8 cellular contexts compared by ENCODE assay signal in genomic region chr2:232761301-232761907, GRCh38. TPM values are rescaled to one million over a fixed set of nuclear protein-coding genes. Genes with fewer than 3 reads are reported as not detected.
DNase-seq lines count a peak whose midpoint lies in the region; ATAC-seq, FAIRE-seq and TF ChIP-seq lines count a peak whose summit lies in the region.

No MANE protein-coding gene starts in this region.

- no peak overlapping the region for H2AFZ ChIP-seq in OCI-LY1 (ENCODE audit: low read length)
- H2AFZ ChIP-seq in GM12878 (ENCODE audit: control insufficient read depth, low read depth, low read length) = no peak overlapping the region

- FAIRE-seq in GM12878 (lab: Jason Lieb, UNC) = no peak

- H3K9ac ChIP-seq in OCI-LY1 (ENCODE audit: low read length) = no peak overlapping the region
- no peak overlapping the region for H3K9ac ChIP-seq in GM12878 (ENCODE audit: control insufficient read depth, insufficient read depth, low read length)

- H3K9me3 Mint-ChIP-seq in mesothelial cell of epicardium = no peaks in the 10 kb centered on the region

- H3K4me3 ChIP-seq in OCI-LY1 (ENCODE audit: low read depth, low read length, poor library complexity, severe bottlenecking) = no peak overlapping the region
- H3K4me3 ChIP-seq in GM12878 = no peak overlapping the region
- H3K4me3 ChIP-seq in right lobe of liver = no peak overlapping the region

- H3K79me2 ChIP-seq in OCI-LY1 (ENCODE audit: insufficient read depth, low read length) = no peaks in the 10 kb centered on the region
- H3K79me2 ChIP-seq in GM12878 (ENCODE audit: control insufficient read depth, insufficient read depth, low read length) = no peaks in the 10 kb centered on the region

- peak; percentile 65 for TF ChIP-seq RAD21 in GM12878 (IDR thresholded peaks at IDR 0.05; ENCODE audit: insufficient read depth, low read depth, low read length)

- no peak for TF ChIP-seq EP300 in GM12878 (IDR thresholded peaks at IDR 0.05; ENCODE audit: borderline replicate concordance in 1 of 2, control insufficient read depth in 1 of 2, low read depth in 2 of 2, low read length in 2 of 2)

- TF ChIP-seq CTCF in OCI-LY1 (IDR thresholded peaks at IDR 0.05; ENCODE audit: low read length) (peak; percentile 75), GM12878 (IDR thresholded peaks at IDR 0.05 in 2 of 3, conservative IDR thresholded peaks at IDR 0.05 in 1 of 3; ENCODE audit: control insufficient read depth in 2 of 3, extremely low read depth in 1 of 3, insufficient read depth in 1 of 3, low read depth in 3 of 3, low read length in 3 of 3) (peak; percentile 51 to 73 (median 56); a peak in 5 of 6 replicates), right lobe of liver (IDR thresholded peaks at IDR 0.05) (peak; percentile 36 to 53 (median 44)), mesothelial cell of epicardium (IDR thresholded peaks at IDR 0.05; ENCODE audit: unreplicated experiment) (no peak)

- BruUV-seq in GM12878 (replicated peaks; lab: Mats Ljungman, UMichigan) = no TSS peak

- intact Hi-C loops in GM12878 (cut with micrococcal nuclease; ENCODE audit: unreplicated experiment) = loop anchor here (5.0 to 10.0 kb wide), 2 partner anchors 266 to 493 kb away; partner anchors contain the start of gene ATG16L1
- intact Hi-C loops in right lobe of liver (cut with DNase I) = no loop called here

- in situ Hi-C loops in GM12878 (cut with MboI) = no loop called here

- no peaks in the 10 kb centered on the region for H3K4me1 Mint-ChIP-seq in mesothelial cell of epicardium

- H4K20me1 ChIP-seq in OCI-LY1 (ENCODE audit: insufficient read depth, low read length) (no peaks in the 10 kb centered on the region), GM12878 (ENCODE audit: control insufficient read depth, insufficient read depth) (no peaks in the 10 kb centered on the region)

- RAD21 ChIA-PET in GM12878 (lab: Charles Lee; ENCODE audit: unreplicated experiment) = interaction anchor here (0.7 to 1.2 kb wide), 3 partner anchors 15 to 56 kb away, joined by 3 read pairs; partner anchors contain the start of gene KCNJ13

- H3K36me3 Mint-ChIP-seq in mesothelial cell of epicardium = peaks cover 17% of the 10 kb centered on the region

- POLR2A ChIA-PET in GM12878 (lab: Charles Lee) = interaction anchor here (0.6 kb wide), 1 partner anchor 20 kb away, joined by 3 read pairs; no protein-coding TSS in a partner anchor

- CTCF ChIA-PET in GM12878 (lab: Yijun Ruan, JAX) = interaction anchor here (0.6 to 1.9 kb wide), 8 partner anchors 11 to 293 kb away, joined by 3 to 13 read pairs (median 3); no protein-coding TSS in a partner anchor

- no peaks in the 10 kb centered on the region for H3K4me1 ChIP-seq in OCI-LY1 (ENCODE audit: insufficient read depth, low read length, severe bottlenecking)
- peaks cover under 1% of the 10 kb centered on the region; the same call in 1 of the 2 replicates for H3K4me1 ChIP-seq in GM12878 (ENCODE audit: control insufficient read depth, insufficient read depth, low read length)
- H3K4me1 ChIP-seq in right lobe of liver = peaks cover 0 to 3% (median 0%) of the 10 kb centered on the region in 4 donors

- H3K9me2 ChIP-seq in OCI-LY1 (ENCODE audit: low read depth, low read length) = no peaks in the 10 kb centered on the region

- DNase-seq in CD1c-positive myeloid dendritic cell (ENCODE audit: extremely low spot score) (peak; percentile 35), GM19238 (ENCODE audit: insufficient read length, low spot score) (peak; percentile 9), GM12878 (ENCODE audit: low read depth, low spot score) (no peak), right lobe of liver (no peak), mesothelial cell of epicardium (ENCODE audit: low spot score in 2 of 2, unreplicated experiment in 2 of 2) (no peak), NOMO-1 (lab: John Stamatoyannopoulos, UW; ENCODE audit: unreplicated experiment in 2 of 2) (no peak)

- no peaks in the 10 kb centered on the region for H3F3A ChIP-seq in OCI-LY1 (ENCODE audit: insufficient read depth, low read length)

- ATAC-seq in GM12878 (peak; percentile 68), right lobe of liver (peak; percentile 31 to 66 (median 49)), GM19035 (IDR thresholded peaks at IDR 0.05; ENCODE audit: unreplicated experiment) (no peak)

- H3K4me3 Mint-ChIP-seq in mesothelial cell of epicardium = no peak overlapping the region

- H3K27me3 Mint-ChIP-seq in mesothelial cell of epicardium (ENCODE audit: low read depth) = no peaks in the 10 kb centered on the region

- no peak overlapping the region for H3K27ac Mint-ChIP-seq in mesothelial cell of epicardium

- no peaks in the 10 kb centered on the region for H3K27me3 ChIP-seq in OCI-LY1 (ENCODE audit: insufficient read depth, low read length)
- no peaks in the 10 kb centered on the region for H3K27me3 ChIP-seq in GM12878 (replicated peaks in 1 of 2; ENCODE audit: control insufficient read depth in 2 of 2, insufficient read depth in 2 of 2, low read length in 1 of 2)
- no peaks in the 10 kb centered on the region for H3K27me3 ChIP-seq in right lobe of liver

- H3K4me2 ChIP-seq in OCI-LY1 (ENCODE audit: low read length) = no peak overlapping the region
- H3K4me2 ChIP-seq in GM12878 (ENCODE audit: control insufficient read depth, insufficient read depth) = no peak overlapping the region

- WGBS in GM12878 (ENCODE audit: insufficient coverage, insufficient replicate concordance, low lambda C conversion rate, missing lambda C conversion rate) = 27% methylated on average over 3 of the region's 3 CpGs
- 59% methylated on average over 3 of the region's 3 CpGs for WGBS in right lobe of liver (ENCODE audit: insufficient coverage, low coverage, low lambda C conversion rate, missing lambda C conversion rate)

- no peaks in the 10 kb centered on the region for H3K9me3 ChIP-seq in OCI-LY1 (ENCODE audit: low read length)
- H3K9me3 ChIP-seq in GM12878 (replicated peaks; ENCODE audit: control insufficient read depth, insufficient read depth, low read length) = no peaks in the 10 kb centered on the region
- no peaks in the 10 kb centered on the region for H3K9me3 ChIP-seq in right lobe of liver

- TF ChIP-seq POLR2A in GM12878 (IDR thresholded peaks at IDR 0.05; ENCODE audit: low read depth, low read length) (no peak), right lobe of liver (IDR thresholded peaks at IDR 0.05) (no peak)

- H3K27ac ChIP-seq in OCI-LY1 (ENCODE audit: low read depth, low read length, poor library complexity, severe bottlenecking) = no peak overlapping the region
- H3K27ac ChIP-seq in GM12878 (ENCODE audit: control insufficient read depth, insufficient read depth) = no peak overlapping the region
- H3K27ac ChIP-seq in right lobe of liver = no peak overlapping the region

- SMC1A ChIA-PET in GM12878 (lab: Charles Lee; ENCODE audit: uncharacterized antibody, unreplicated experiment) = interaction anchor here (0.7 to 2.7 kb wide), 2 partner anchors 14 to 1304 kb away, joined by 3 to 10 read pairs; partner anchors contain the start of gene KCNJ13

- H3K36me3 ChIP-seq in OCI-LY1 (ENCODE audit: insufficient read depth, low read length) (peaks cover 47% of the 10 kb centered on the region), GM12878 (ENCODE audit: control insufficient read depth in 2 of 2, insufficient read depth in 2 of 2, low read length in 1 of 2) (peaks cover 8 to 19% of the 10 kb centered on the region in 2 experiments; a peak in 3 of 4 replicates), right lobe of liver (peaks cover 0 to 70% (median 25%) of the 10 kb centered on the region in 4 donors)

TF ChIP-seq in GM12878, 131 proteins besides CTCF, POLR2A, EP300 and RAD21 (continues in another document):
- no peak for TF ChIP-seq ZBTB4 (CRISPR knock-in tag; IDR thresholded peaks at IDR 0.05)
- peak; percentile 40; the same call in 1 of the 2 replicates for TF ChIP-seq SMC3 (IDR thresholded peaks at IDR 0.05; ENCODE audit: borderline replicate concordance, low read length)
- TF ChIP-seq SUPT20H (IDR thresholded peaks at IDR 0.05; ENCODE audit: borderline replicate concordance, control insufficient read depth, low read depth, low read length) = no peak

RNA-seq across cellular contexts. Expression of gene KCNJ13, which starts 15.0 kb away (rescaled TPM):
- total RNA-seq in GM12878 (2013; cell fraction: nucleolus; rRNA removed) = not detected in 2 replicates
- not detected in 2 replicates for total RNA-seq in GM12878 (2014; rRNA removed)
- not detected in 2 replicates for total RNA-seq in GM12878 (2014; rRNA removed; fragmentation: Illumina TruSeq; extraction: Trizol)
- not detected in 2 replicates for total RNA-seq in GM12878 (2021)
- polyA plus RNA-seq in GM12878 (2011; ENCODE audit: low read depth) = 0.98 TPM
- not detected in 2 replicates for polyA plus RNA-seq in GM12878 (2011; rRNA removed)
- polyA plus RNA-seq in GM12878 (2011; cell fraction: cytosol; rRNA removed) = not detected in 2 replicates
- polyA plus RNA-seq in GM12878 (2011; cell fraction: nucleus; rRNA removed) = not detected in 2 replicates
- polyA plus RNA-seq in GM12878 (2012) = 0.05 and 0.11 TPM in 2 replicates
- not detected in 2 replicates for polyA plus RNA-seq in GM12878 (2014; fragmentation: Illumina TruSeq; extraction: Trizol)
- under 1 TPM in 1 of 2 experiments, not detected in 1; 0.24 TPM for polyA plus RNA-seq in GM12878 (2014; fragmentation: Nextera tagmentation; extraction: Ambion mirVana)
- polyA plus RNA-seq in GM12878 (2014; rRNA removed) = not detected in 2 replicates
- under 1 TPM; 0.29 to 0.68 TPM for polyA plus RNA-seq in GM12878 (2016; fragmentation: Nextera tagmentation; extraction: Ambion mirVana)
- not detected in 2 replicates for polyA minus RNA-seq in GM12878 (2011; rRNA and poly(A)+ RNA removed)
- polyA minus RNA-seq in GM12878 (2011; cell fraction: cytosol; rRNA and poly(A)+ RNA removed) = not detected in 2 replicates
- polyA minus RNA-seq in GM12878 (2011; cell fraction: nucleus; rRNA and poly(A)+ RNA removed) = not detected in 2 replicates
- not detected for total RNA-seq in right lobe of liver
- total RNA-seq in mesothelial cell of epicardium = 0.35 to 0.60 TPM (median 0.41 TPM) in 3 replicates

Comparison
In these comparisons a context has a peak if more than half of its experiments do, and no peak if none do; other contexts are left out.
1. DNase-seq: peak in CD1c-positive myeloid dendritic cell (single experiment) and GM19238 (single experiment); none in GM12878 (single experiment), right lobe of liver (0 of 3), mesothelial cell of epicardium (0 of 2) and NOMO-1 (0 of 2).